In genomic region chr9:5764130-5764868, GRCh38 we compare ENCODE assay signal across 1 cellular context.
TF ChIP-seq lines count a peak whose summit lies in the region.

No MANE protein-coding gene starts in this region.

TF ChIP-seq in GM12878, 131 proteins besides CTCF, POLR2A, EP300 and RAD21 (continued from another document and continues in another):
- TF ChIP-seq E4F1 (IDR thresholded peaks at IDR 0.05; ENCODE audit: borderline replicate concordance, partially characterized antibody), result no peak
- no peak for TF ChIP-seq CBFB (IDR thresholded peaks at IDR 0.05; ENCODE audit: low read depth)
- peak; percentile 34; the same call in 1 of the 2 replicates for TF ChIP-seq JUNB (IDR thresholded peaks at IDR 0.05)
- peak in 1 of 2 experiments; percentile 53; a peak in 1 of 4 replicates for TF ChIP-seq IKZF2 (IDR thresholded peaks at IDR 0.05)
- TF ChIP-seq CREM (IDR thresholded peaks at IDR 0.05; ENCODE audit: low read depth), result no peak
- peak; percentile 41; the same call in 1 of the 2 replicates for TF ChIP-seq NFIC (IDR thresholded peaks at IDR 0.05; ENCODE audit: low read depth, low read length)
- TF ChIP-seq TCF12 (IDR thresholded peaks at IDR 0.05; ENCODE audit: low read depth, low read length), result peak; percentile 77
- no peak for TF ChIP-seq ZSCAN29 (IDR thresholded peaks at IDR 0.05)
- TF ChIP-seq CHD4 (IDR thresholded peaks at IDR 0.05), result no peak
- peak; percentile 58; the same call in 1 of the 2 replicates for TF ChIP-seq TCF3 (IDR thresholded peaks at IDR 0.05; ENCODE audit: borderline replicate concordance, insufficient read depth, low read depth, low read length)
- TF ChIP-seq EED (IDR thresholded peaks at IDR 0.05; ENCODE audit: low read depth), result peak; percentile 70
- TF ChIP-seq NR2C1 (IDR thresholded peaks at IDR 0.05), result peak; percentile 65
- TF ChIP-seq ATF3 (IDR thresholded peaks at IDR 0.05; ENCODE audit: borderline replicate concordance, extremely low read depth, low read depth, low read length), result no peak
- TF ChIP-seq FOXM1 (IDR thresholded peaks at IDR 0.05; ENCODE audit: low read depth, low read length), result 0 out of 2 replicates have a peak, but pooled peaks have one; percentile 18
- no peak for TF ChIP-seq SMARCA5 (IDR thresholded peaks at IDR 0.05)
- no peak for TF ChIP-seq DPF2 (IDR thresholded peaks at IDR 0.05)
- peak; percentile 34; the same call in 1 of the 2 replicates for TF ChIP-seq ZNF687 (IDR thresholded peaks at IDR 0.05)
- no peak for TF ChIP-seq SMAD5 (IDR thresholded peaks at IDR 0.05; ENCODE audit: low read depth)
- TF ChIP-seq USF1 (IDR thresholded peaks at IDR 0.05; ENCODE audit: borderline replicate concordance, extremely low read length, insufficient read depth, low read depth, low read length), result no peak
- TF ChIP-seq WRNIP1 (IDR thresholded peaks at IDR 0.05; ENCODE audit: borderline replicate concordance, low read depth, low read length), result no peak
- TF ChIP-seq GABPA (IDR thresholded peaks at IDR 0.05; ENCODE audit: low read depth), result peak; percentile 65
- no peak for TF ChIP-seq SREBF2 (IDR thresholded peaks at IDR 0.05; ENCODE audit: low read length)
- TF ChIP-seq MTA3 (IDR thresholded peaks at IDR 0.05; ENCODE audit: borderline replicate concordance, low read length), result no peak
- no peak for TF ChIP-seq MYC (IDR thresholded peaks at IDR 0.05; ENCODE audit: insufficient read depth, insufficient read length, insufficient replicate concordance, low read length, severe bottlenecking)
- no peak for TF ChIP-seq SREBF1 (IDR thresholded peaks at IDR 0.05; ENCODE audit: low read length)
- no peak for TF ChIP-seq SIN3A (IDR thresholded peaks at IDR 0.05; ENCODE audit: low read depth, low read length)
- TF ChIP-seq ZBED1 (IDR thresholded peaks at IDR 0.05; ENCODE audit: borderline replicate concordance), result no peak
- no peak for TF ChIP-seq ZBTB40 (IDR thresholded peaks at IDR 0.05; ENCODE audit: borderline replicate concordance)
- no peak for TF ChIP-seq BCL11A (IDR thresholded peaks at IDR 0.05; ENCODE audit: low read depth, low read length)
- TF ChIP-seq SPI1 (IDR thresholded peaks at IDR 0.05; ENCODE audit: borderline replicate concordance, insufficient read depth, low read depth, low read length), result no peak
- peak; percentile 62 for TF ChIP-seq RUNX3 (IDR thresholded peaks at IDR 0.05; ENCODE audit: low read length)
- TF ChIP-seq BCL3 (IDR thresholded peaks at IDR 0.05; ENCODE audit: borderline replicate concordance, insufficient read depth, low read depth, low read length, poor library complexity, severe bottlenecking), result no peak
- no peak for TF ChIP-seq PAX8 (IDR thresholded peaks at IDR 0.05)
- TF ChIP-seq CBX3 (IDR thresholded peaks at IDR 0.05; ENCODE audit: borderline replicate concordance, low read depth), result no peak
- TF ChIP-seq RELB (IDR thresholded peaks at IDR 0.05; ENCODE audit: low read depth), result no peak
- no peak for TF ChIP-seq ZNF622 (IDR thresholded peaks at IDR 0.05)
- 0 out of 2 replicates have a peak, but pooled peaks have one; percentile 39 for TF ChIP-seq ATF2 (IDR thresholded peaks at IDR 0.05; ENCODE audit: low read length)
- no peak for TF ChIP-seq SKIL (IDR thresholded peaks at IDR 0.05; ENCODE audit: low read depth, poor library complexity, severe bottlenecking)
- no peak for TF ChIP-seq HSF1 (IDR thresholded peaks at IDR 0.05; ENCODE audit: low read depth, low read length)
